In genomic region chr6:107330190-107330589, GRCh38 we compare ENCODE assay signal across 7 cellular contexts.
DNase-seq lines count a peak whose midpoint lies in the region; ATAC-seq, FAIRE-seq and TF ChIP-seq lines count a peak whose summit lies in the region.

No MANE protein-coding gene starts in this region.

- no peak overlapping the region for H3K18ac ChIP-seq in trophoblast cell (ENCODE audit: low read length)

- WGBS in trophoblast cell (ENCODE audit: extremely low coverage, insufficient coverage, insufficient read length) = no CpG with 5 or more reads among the region's 4 CpGs

- H2BK120ac ChIP-seq in trophoblast cell (ENCODE audit: insufficient read depth, low read length, poor library complexity) = no peak overlapping the region

- H3K4me2 ChIP-seq in trophoblast cell (ENCODE audit: low read length) = no peak overlapping the region

- no peak overlapping the region for H4K12ac ChIP-seq in trophoblast cell (ENCODE audit: low read depth, low read length)

- no peaks in the 10 kb centered on the region for H3K79me1 ChIP-seq in trophoblast cell (ENCODE audit: low read length)

- H3K4ac ChIP-seq in trophoblast cell (ENCODE audit: low read depth, low read length) = no peak overlapping the region

- H3K14ac ChIP-seq in trophoblast cell (ENCODE audit: low read length) = no peak overlapping the region

- H3K36me3 ChIP-seq in trophoblast cell (ENCODE audit: control insufficient read depth in 1 of 2, insufficient read depth in 2 of 2, low read length in 2 of 2) = no peaks in the 10 kb centered on the region

- peak; percentile 98 for ATAC-seq in HG02763 (IDR thresholded peaks at IDR 0.05; ENCODE audit: unreplicated experiment)

- DNase-seq in GM19239 (ENCODE audit: insufficient read length, low spot score) (peak; percentile 58), NOMO-1 treated with dmso at 0.1 percent for 144 hours (lab: John Stamatoyannopoulos, UW; ENCODE audit: unreplicated experiment) (peak; percentile 19), trophoblast cell (peak; percentile 81 to 94), H54 (ENCODE audit: insufficient read length, low spot score) (no peak), NCI-H2029 (lab: John Stamatoyannopoulos, UW) (no peak)
- no peak for DNase-seq in central memory CD4-positive, alpha-beta T cell

- no peak overlapping the region for H2BK5ac ChIP-seq in trophoblast cell (ENCODE audit: low read depth, low read length, poor library complexity)

- no peak overlapping the region for H3K27ac ChIP-seq in trophoblast cell (ENCODE audit: low read depth, low read length)

- no peak overlapping the region for H2AFZ ChIP-seq in trophoblast cell (ENCODE audit: insufficient read depth, low read length, poor library complexity)

- H3K27me3 ChIP-seq in trophoblast cell (ENCODE audit: insufficient read depth, low read length) = no peaks in the 10 kb centered on the region

- no peaks in the 10 kb centered on the region for H3K9me3 ChIP-seq in trophoblast cell (ENCODE audit: insufficient read depth, low read depth, low read length)

- no peak overlapping the region for H2AK5ac ChIP-seq in trophoblast cell (ENCODE audit: low read length)

- H3K79me2 ChIP-seq in trophoblast cell (ENCODE audit: control insufficient read depth, insufficient read depth, low read length, poor library complexity) = no peaks in the 10 kb centered on the region

- no peaks in the 10 kb centered on the region for H3K4me1 ChIP-seq in trophoblast cell (ENCODE audit: control insufficient read depth in 1 of 2, insufficient read depth in 2 of 2, low read length in 2 of 2)

- no peak overlapping the region for H3K4me3 ChIP-seq in trophoblast cell (ENCODE audit: low read depth, low read length)

- H3K9ac ChIP-seq in trophoblast cell (ENCODE audit: low read length) = no peak overlapping the region

- H4K91ac ChIP-seq in trophoblast cell (ENCODE audit: low read depth, low read length) = no peak overlapping the region

- TF ChIP-seq POLR2A in H54 (IDR thresholded peaks at IDR 0.05; ENCODE audit: low read depth, low read length) = no peak

- H2BK12ac ChIP-seq in trophoblast cell (ENCODE audit: low read length) = no peak overlapping the region

- no peak overlapping the region for H4K8ac ChIP-seq in trophoblast cell (ENCODE audit: low read depth, low read length)

- FAIRE-seq in GM19239 (lab: Jason Lieb, UNC) (peak; percentile 91), H54 (lab: Jason Lieb, UNC) (no peak)

- no peak overlapping the region for H3K23ac ChIP-seq in trophoblast cell (ENCODE audit: low read length)

Comparison
In these comparisons a context has a peak if more than half of its experiments do, and no peak if none do; other contexts are left out.
1. DNase-seq: peak in GM19239 (single experiment), NOMO-1 treated with dmso at 0.1 percent for 144 hours (single experiment) and trophoblast cell (2 of 2); none in H54 (single experiment), central memory CD4-positive, alpha-beta T cell (single experiment) and NCI-H2029 (single experiment).